Comparison of ENCODE assay signal across 23 cellular contexts in the genomic region with DNA sequence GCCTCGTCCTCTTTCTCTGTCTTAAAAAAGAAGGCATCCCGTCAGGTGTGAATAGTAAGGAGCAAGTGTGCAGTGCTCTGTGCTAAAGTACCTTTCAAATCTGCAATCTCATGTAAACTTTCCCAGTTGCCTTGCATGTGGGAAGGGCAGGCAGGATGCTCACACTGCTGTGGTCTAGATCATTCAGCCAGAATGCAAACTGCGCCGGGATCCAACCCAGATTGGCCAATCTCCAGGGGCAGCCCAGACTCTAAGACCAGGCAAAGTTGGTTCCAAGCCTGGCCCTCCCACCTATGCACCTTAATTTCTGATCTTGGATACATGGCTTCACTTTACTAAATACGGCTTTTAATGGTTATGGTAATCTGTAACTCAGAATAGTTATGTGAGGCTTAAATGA. TPM values are rescaled to one million over a fixed set of nuclear protein-coding genes. Genes with fewer than 3 reads are reported as not detected.
A peak's percentile ranks its signal among the peaks of the same experiment; 100 is the strongest.
DNase-seq lines count a peak whose midpoint lies in the region; FAIRE-seq and TF ChIP-seq lines count a peak whose summit lies in the region.
"Had no signal": no experiment of that assay in that cellular context is flagged by ENCODE, and none has a peak within 500 bp of the region (broad histone marks: within the 10 kb centered on the region; RNA-seq: fewer than 3 reads in every experiment).

No MANE protein-coding gene starts in this region.

- H3K36me3 ChIP-seq in adipocyte (ENCODE audit: control insufficient read depth, insufficient read depth, low read length, severe bottlenecking) (no peaks in the 10 kb centered on the region), skeletal muscle tissue (ENCODE audit: control insufficient read depth in 3 of 3, insufficient read depth in 3 of 3, low read length in 3 of 3) (no peaks in the 10 kb centered on the region)
- H3K36me3 ChIP-seq: SJSA1 had no signal

- no peak for TF ChIP-seq CTCF in fibroblast of villous mesenchyme (IDR thresholded peaks at IDR 0.05; ENCODE audit: insufficient read depth, low read depth, low read length)

- H3K4me1 ChIP-seq in adipocyte (ENCODE audit: control insufficient read depth, insufficient read depth, low read length) (peaks cover 53% of the 10 kb centered on the region), skeletal muscle tissue (ENCODE audit: control insufficient read depth in 3 of 3, insufficient read depth in 3 of 3, low read length in 3 of 3) (peaks cover 0 to 2% (median 0%) of the 10 kb centered on the region in 3 donors)
- H3K4me1 ChIP-seq: SJSA1 had no signal

- H3K4me3 ChIP-seq in adipocyte (ENCODE audit: low read length) (peak overlapping the region; percentile 39), fibroblast of villous mesenchyme (ENCODE audit: low read depth, low read length) (no peak overlapping the region), skeletal muscle tissue (ENCODE audit: low read length in 3 of 3) (no peak overlapping the region)
- H3K4me3 ChIP-seq: GM12878, SJSA1 had no signal

- H3K9me3 ChIP-seq in adipocyte (ENCODE audit: control insufficient read depth, low read length) (no peaks in the 10 kb centered on the region), skeletal muscle tissue (ENCODE audit: control insufficient read depth in 3 of 3, low read length in 3 of 3) (no peaks in the 10 kb centered on the region)
- H3K9me3 ChIP-seq: SJSA1 had no signal

- H3K9ac ChIP-seq in adipocyte (ENCODE audit: low read length), result peak overlapping the region; percentile 66
- H3K9ac ChIP-seq in skeletal muscle tissue (ENCODE audit: low read depth in 1 of 3, low read length in 3 of 3), result no peak overlapping the region

- no peak for FAIRE-seq in H54 (lab: Jason Lieb, UNC)
- FAIRE-seq: A204.1, GM12878, HTR-8/SVneo, RCC 7860 had no signal

- TF ChIP-seq POLR2A in H54 (IDR thresholded peaks at IDR 0.05; ENCODE audit: low read depth, low read length), result no peak

- H3K27ac ChIP-seq in skeletal muscle tissue (ENCODE audit: low read depth, low read length), result peak overlapping the region; percentile 5
- H3K27ac ChIP-seq: SJSA1 had no signal

- no peaks in the 10 kb centered on the region for H3K27me3 ChIP-seq in adipocyte (replicated peaks; ENCODE audit: control insufficient read depth, insufficient read depth, low read length)
- H3K27me3 ChIP-seq in skeletal muscle tissue (ENCODE audit: control insufficient read depth in 3 of 3, insufficient read depth in 3 of 3, low read length in 3 of 3), result no peaks in the 10 kb centered on the region
- H3K27me3 ChIP-seq: SJSA1 had no signal

- DNase-seq in AG20443 (ENCODE audit: low spot score) (peak; percentile 52), adipocyte (ENCODE audit: low read depth) (no peak), fibroblast of villous mesenchyme (ENCODE audit: low read depth) (peak; percentile 31), H54 (ENCODE audit: insufficient read length, low spot score) (no peak), DMS 273 treated with DMSO at 0.1 percent for 48 hours (lab: John Stamatoyannopoulos, UW) (no peak), NCI-H146 treated with DMSO at 0.1 percent for 48 hours (lab: John Stamatoyannopoulos, UW; ENCODE audit: unreplicated experiment) (no peak)
- DNase-seq: CD4-positive, CD25-positive, alpha-beta regulatory T cell; DMS79 treated with DMSO at 0.1 percent for 48 hours; GOT3; KG1; NCI-H1105 treated with DMSO at 0.1 percent for 48 hours; NCI-H1694 treated with DMSO at 0.1 percent for 48 hours; NCI-H2081 treated with DMSO at 0.1 percent for 48 hours; NCI-H2171 treated with DMSO at 0.1 percent for 48 hours; NCI-H446 treated with DMSO at 0.1 percent for 48 hours; NCI-H526 treated with DMSO at 0.1 percent for 48 hours; OCI-M1 had no signal

RNA-seq across cellular contexts. Expression of a gene that starts 3.2 kb away (rescaled TPM):
- total RNA-seq in fibroblast of villous mesenchyme (under 0.01 TPM in 2 replicates), skeletal muscle tissue (5.7 TPM)
- total RNA-seq: CD4-positive, CD25-positive, alpha-beta regulatory T cell; GM12878; SJSA1 had no signal

RNA-seq across cellular contexts. Expression of a gene that starts 44.5 kb away (rescaled TPM):
- not detected in 2 replicates for total RNA-seq in fibroblast of villous mesenchyme
- total RNA-seq in skeletal muscle tissue, result not detected
- total RNA-seq: CD4-positive, CD25-positive, alpha-beta regulatory T cell; GM12878; SJSA1 had no signal

Comparison
In these comparisons a context has a peak if more than half of its experiments do, and no peak if none do; other contexts are left out.
1. DNase-seq: peak in AG20443 (single experiment) and fibroblast of villous mesenchyme (single experiment); none in adipocyte (single experiment), H54 (single experiment), DMS 273 treated with DMSO at 0.1 percent for 48 hours (single experiment) and NCI-H146 treated with DMSO at 0.1 percent for 48 hours (single experiment).